10 cellular contexts compared by ENCODE assay signal in the genomic region with DNA sequence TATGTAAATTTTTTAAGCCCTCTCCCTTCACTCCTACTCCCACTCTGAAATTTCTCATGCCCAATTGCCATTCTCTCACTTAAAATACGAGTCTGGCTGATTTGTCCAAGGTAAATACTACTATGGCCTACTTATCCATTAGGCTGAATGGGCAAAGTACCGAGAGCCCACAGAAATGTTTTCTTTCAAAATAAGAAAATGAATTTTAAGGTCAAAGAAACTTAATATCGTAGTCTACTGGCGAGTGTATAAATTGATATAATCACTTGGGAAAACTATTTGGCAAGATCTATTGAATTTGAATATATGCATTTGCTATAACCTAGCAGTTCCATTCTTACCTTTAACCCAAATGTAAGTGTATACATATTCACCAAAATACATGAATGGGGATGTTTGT. TPM values are rescaled to one million over a fixed set of nuclear protein-coding genes. Genes with fewer than 3 reads are reported as not detected.
A peak's percentile ranks its signal among the peaks of the same experiment; 100 is the strongest.
DNase-seq lines count a peak whose midpoint lies in the region; ATAC-seq and TF ChIP-seq lines count a peak whose summit lies in the region.
"Had no signal": no experiment of that assay in that cellular context is flagged by ENCODE, and none has a peak within 500 bp of the region (broad histone marks: within the 10 kb centered on the region; RNA-seq: fewer than 3 reads in every experiment).

No MANE protein-coding gene starts in this region.

- POLR2A ChIA-PET in PC-9 (lab: Charles Lee; ENCODE audit: unreplicated experiment): no interaction called here

- no TSS peak for BruUV-seq in PC-9 (replicated peaks; lab: Mats Ljungman, UMichigan)

- H3F3A ChIP-seq in PC-9 (ENCODE audit: insufficient read depth, low read depth): no peaks in the 10 kb centered on the region

- 94% methylated on average over 4 of the region's 4 CpGs for WGBS in esophagus muscularis mucosa

- no peak for TF ChIP-seq POLR2A in esophagus muscularis mucosa (IDR thresholded peaks at IDR 0.05; ENCODE audit: low read depth)

- TF ChIP-seq CTCF in PC-9 (conservative IDR thresholded peaks at IDR 0.05) (no peak), esophagus muscularis mucosa (IDR thresholded peaks at IDR 0.05) (no peak), parathyroid adenoma (IDR thresholded peaks at IDR 0.05) (no peak)

- H3K4me1 ChIP-seq in ES-I3 (ENCODE audit: insufficient read depth, low read length) (no peaks in the 10 kb centered on the region), PC-9 (replicated peaks; ENCODE audit: insufficient read depth) (0 out of 2 replicates have a peak, but pooled peaks cover 5% of the 10 kb centered on the region), esophagus muscularis mucosa (peaks cover 12 to 17% (median 14%) of the 10 kb centered on the region in 4 donors), parathyroid adenoma (no peaks in the 10 kb centered on the region)

- H3K4me3 ChIP-seq in PC-9: peak overlapping the region; percentile 63
- H3K4me3 ChIP-seq in esophagus muscularis mucosa: peak overlapping the region; percentile 53 to 65 (median 58)
- H3K4me3 ChIP-seq in parathyroid adenoma (ENCODE audit: low read depth, low read length): peak overlapping the region; percentile 86

- H3K27ac ChIP-seq in PC-9: no peak overlapping the region
- no peak overlapping the region for H3K27ac ChIP-seq in esophagus muscularis mucosa (replicated peaks in 1 of 4)
- no peak overlapping the region for H3K27ac ChIP-seq in parathyroid adenoma
- H3K27ac ChIP-seq: neutrophil had no signal

- no peaks in the 10 kb centered on the region for H3K36me3 ChIP-seq in ES-I3 (ENCODE audit: insufficient read depth, low read length)
- peaks cover 7% of the 10 kb centered on the region; the same call in 1 of the 2 replicates for H3K36me3 ChIP-seq in PC-9 (ENCODE audit: low read depth)
- peaks cover 0 to 18% (median 0%) of the 10 kb centered on the region in 4 donors for H3K36me3 ChIP-seq in esophagus muscularis mucosa
- H3K36me3 ChIP-seq in parathyroid adenoma (ENCODE audit: control insufficient read depth, insufficient read depth, low read length): no peaks in the 10 kb centered on the region
- H3K36me3 ChIP-seq: neutrophil had no signal

- intact Hi-C loops in PC-9 (cut with micrococcal nuclease; ENCODE audit: unreplicated experiment): no loop called here
- intact Hi-C loops in esophagus muscularis mucosa (cut with DNase I): no loop called here

- peak overlapping the region; percentile 62; the same call in 1 of the 2 replicates for H3K9ac ChIP-seq in ES-I3 (ENCODE audit: low read depth, low read length)
- H3K9ac ChIP-seq in parathyroid adenoma: no peak overlapping the region

- no peak for ATAC-seq in HG02588 (IDR thresholded peaks at IDR 0.05; ENCODE audit: unreplicated experiment)

- H3K9me3 ChIP-seq in ES-I3 (ENCODE audit: control insufficient read depth, insufficient read depth, low read length) (no peaks in the 10 kb centered on the region), PC-9 (ENCODE audit: insufficient read depth, low read depth) (peaks cover 27% of the 10 kb centered on the region), esophagus muscularis mucosa (peaks cover 0 to 88% (median 50%) of the 10 kb centered on the region in 4 donors), parathyroid adenoma (ENCODE audit: control insufficient read depth, low read length) (peaks cover 10% of the 10 kb centered on the region)

- CTCF ChIA-PET in PC-9 (lab: Charles Lee): no interaction called here

- peak overlapping the region; percentile 89 for H3K4me2 ChIP-seq in PC-9
- H3K4me2 ChIP-seq in parathyroid adenoma (ENCODE audit: low read length): peak overlapping the region; percentile 94

- TF ChIP-seq EP300 in esophagus muscularis mucosa (IDR thresholded peaks at IDR 0.05): no peak

- H2AFZ ChIP-seq in PC-9 (peak overlapping the region; percentile 99), parathyroid adenoma (no peak overlapping the region)

- no peaks in the 10 kb centered on the region for H3K9me2 ChIP-seq in PC-9 (ENCODE audit: insufficient read depth)

- DNase-seq in PC-9: no peak
- DNase-seq in esophagus muscularis mucosa (ENCODE audit: extremely low spot score): no peak
- no peak for DNase-seq in SK-N-DZ (ENCODE audit: low spot score)
- no peak for DNase-seq in stimulated activated CD4-positive, alpha-beta T cell treated with anti-CD3 and anti-CD28 coated beads, Interleukin-4, amount 100 ng/mL, for 24 hours
- no peak for DNase-seq in HT-29 (ENCODE audit: low spot score)
- DNase-seq: SHP77 treated with DMSO at 0.1 percent for 48 hours had no signal

- H3K79me2 ChIP-seq in PC-9 (ENCODE audit: low read depth) (no peaks in the 10 kb centered on the region), parathyroid adenoma (no peaks in the 10 kb centered on the region)

- no peaks in the 10 kb centered on the region for H4K20me1 ChIP-seq in PC-9 (ENCODE audit: insufficient read depth)

- H3K27me3 ChIP-seq in PC-9 (ENCODE audit: insufficient read depth, low read depth): no peaks in the 10 kb centered on the region
- no peaks in the 10 kb centered on the region for H3K27me3 ChIP-seq in esophagus muscularis mucosa
- H3K27me3 ChIP-seq in parathyroid adenoma (ENCODE audit: control insufficient read depth, insufficient read depth, low read length): no peaks in the 10 kb centered on the region
- H3K27me3 ChIP-seq: neutrophil had no signal

RNA-seq across cellular contexts. Expression of a gene that starts 18.6 kb away (rescaled TPM):
- total RNA-seq in PC-9 (2021): 0.24 TPM in 1 of 2 replicates, not detected in the other
- total RNA-seq in esophagus muscularis mucosa: 1 to 10 TPM; 1.4 to 5.0 (median 3.5) TPM
- polyA plus RNA-seq in SK-N-DZ (2014; cell fraction: cytosol; rRNA removed): 1.8 and 3.9 TPM in 2 replicates
- polyA plus RNA-seq in SK-N-DZ (2014; cell fraction: nucleus; rRNA removed): 3.2 and 6.3 TPM in 2 replicates
- total RNA-seq in HT-29 (2014; rRNA removed; shearing (Covaris generic)): not detected in 2 replicates

RNA-seq across cellular contexts. Expression of a gene that starts 32.7 kb away (rescaled TPM):
- total RNA-seq in PC-9 (2021) (6.9 and 10.3 TPM in 2 replicates), esophagus muscularis mucosa (10 to 100 TPM; 10.1 to 13.1 (median 12.5) TPM)
- polyA plus RNA-seq in SK-N-DZ (2014; cell fraction: cytosol; rRNA removed): 5.3 and 6.0 TPM in 2 replicates
- polyA plus RNA-seq in SK-N-DZ (2014; cell fraction: nucleus; rRNA removed): 8.5 and 11.6 TPM in 2 replicates
- total RNA-seq in HT-29 (2014; rRNA removed; shearing (Covaris generic)): 8.4 and 9.3 TPM in 2 replicates

RNA-seq across cellular contexts. Expression of a gene that starts 48.6 kb away (rescaled TPM):
- total RNA-seq in PC-9 (2021) (1.7 and 1.9 TPM in 2 replicates), esophagus muscularis mucosa (1 to 10 TPM; 3.5 to 7.1 (median 5.2) TPM)
- 0.37 and 2.1 TPM in 2 replicates for polyA plus RNA-seq in SK-N-DZ (2014; cell fraction: cytosol; rRNA removed)
- polyA plus RNA-seq in SK-N-DZ (2014; cell fraction: nucleus; rRNA removed): 0.96 and 4.9 TPM in 2 replicates
- total RNA-seq in HT-29 (2014; rRNA removed; shearing (Covaris generic)): 0.68 and 0.97 TPM in 2 replicates
